Comparison of ENCODE assay signal across 8 cellular contexts in the genomic region with DNA sequence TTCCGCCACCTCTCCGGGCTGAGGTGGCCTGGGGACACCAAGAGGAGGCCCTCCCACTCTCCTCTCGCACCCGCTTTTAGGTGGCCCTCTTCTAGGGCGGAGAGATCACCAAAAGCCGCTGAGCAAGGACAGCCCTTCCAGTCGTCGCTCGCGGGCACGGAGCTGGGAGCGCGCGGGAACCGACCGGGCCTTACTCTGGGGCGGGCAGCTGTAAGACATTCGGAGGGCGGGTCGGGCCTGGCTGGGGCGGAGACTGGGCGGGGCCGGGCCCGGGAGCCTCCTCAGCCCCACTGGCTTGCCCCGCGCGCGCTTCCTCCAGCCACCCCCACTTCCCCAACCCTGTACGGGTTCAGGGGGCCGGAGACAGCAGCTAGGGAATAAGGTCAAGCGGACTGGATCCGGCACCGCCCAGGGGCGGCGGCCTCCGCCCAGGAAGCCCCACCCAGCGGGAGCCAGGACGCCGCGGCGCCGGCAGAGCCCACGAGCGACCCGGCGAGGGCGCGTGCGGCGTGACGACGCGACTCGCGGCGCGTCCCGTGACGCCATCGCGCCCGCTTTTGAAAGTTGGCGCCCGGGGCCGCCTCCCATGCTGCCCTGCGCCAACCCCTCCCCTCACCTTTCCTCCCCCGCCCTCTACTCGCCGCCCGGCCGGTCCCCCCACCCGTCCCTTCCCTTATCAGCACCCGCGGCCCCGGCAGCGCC. TPM values are rescaled to one million over a fixed set of nuclear protein-coding genes. Genes with fewer than 3 reads are reported as not detected.
A peak's percentile ranks its signal among the peaks of the same experiment; 100 is the strongest.
DNase-seq lines count a peak whose midpoint lies in the region; ATAC-seq lines count a peak whose summit lies in the region.

No MANE protein-coding gene starts in this region.

- H3K27me3 Mint-ChIP-seq in effector memory CD8-positive, alpha-beta T cell: no peaks in the 10 kb centered on the region

- peak overlapping the region; percentile 86 to 87 for H3K4me3 Mint-ChIP-seq in effector memory CD8-positive, alpha-beta T cell

- peaks cover 6% of the 10 kb centered on the region for H3K79me1 ChIP-seq in mesendoderm (ENCODE audit: low read length)

- ATAC-seq in GM19468 (IDR thresholded peaks at IDR 0.05; ENCODE audit: extremely low read depth, unreplicated experiment): peak; percentile 84
- peak; percentile 71 for ATAC-seq in effector memory CD8-positive, alpha-beta T cell (replicated peaks)

- DNase-seq in COLO668 (lab: John Stamatoyannopoulos, UW; ENCODE audit: unreplicated experiment) (peak; percentile 98), HPDE6-E6E7 (ENCODE audit: extremely low spot score) (peak; percentile 97), mesendoderm (peak; percentile 98)
- DNase-seq in NK-92 treated with Interleukin-12 subunit alpha and Interleukin-12 subunit beta, amount 100 ng/mL, for 24 hours (lab: John Stamatoyannopoulos, UW): peak; percentile 98
- peak; percentile 91 to 94 for DNase-seq in activated CD8-positive, alpha-beta memory T cell treated with anti-CD3 and anti-CD28 coated beads for 4 hours (ENCODE audit: low read depth in 2 of 2)
- DNase-seq in effector memory CD8-positive, alpha-beta T cell: peak; percentile 92 to 93 (median 92)
- DNase-seq in stimulated activated CD8-positive, alpha-beta memory T cell treated with anti-CD3 and anti-CD28 coated beads, Interleukin-12 subunit alpha, Interleukin-12 subunit beta, amount 100 ng/mL, for 24 hours (ENCODE audit: extremely low read depth): peak; percentile 92

- peak overlapping the region; percentile 100 for H3K27ac ChIP-seq in mesendoderm (ENCODE audit: low read depth, low read length)

- no CpG with 5 or more reads among the region's 76 CpGs for WGBS in mesendoderm (ENCODE audit: extremely low coverage, insufficient coverage, low lambda C conversion rate)

- H4K8ac ChIP-seq in mesendoderm (ENCODE audit: low read depth, low read length): peak overlapping the region; percentile 58

- no peak overlapping the region for H2BK120ac ChIP-seq in mesendoderm (ENCODE audit: low read depth, low read length)

- H2BK15ac ChIP-seq in mesendoderm (replicated peaks; ENCODE audit: low read depth): no peak overlapping the region

- H3K27me3 ChIP-seq in mesendoderm (ENCODE audit: insufficient read depth, low read length, poor library complexity): no peaks in the 10 kb centered on the region

- H2AK5ac ChIP-seq in mesendoderm (ENCODE audit: low read length): no peak overlapping the region

- no peak overlapping the region for H4K5ac ChIP-seq in mesendoderm (ENCODE audit: low read length)

- no peak overlapping the region for H3K4ac ChIP-seq in mesendoderm (ENCODE audit: low read depth, low read length)

- peak overlapping the region; percentile 91 for H3K56ac ChIP-seq in mesendoderm (ENCODE audit: low read length)

- peak overlapping the region; percentile 85 for H3K4me2 ChIP-seq in mesendoderm (ENCODE audit: low read length)

- no peak overlapping the region for H3K23ac ChIP-seq in mesendoderm (ENCODE audit: low read length)

- H3K9ac ChIP-seq in mesendoderm (ENCODE audit: low read length): peak overlapping the region; percentile 88

- peaks cover 43% of the 10 kb centered on the region for H3K79me2 ChIP-seq in mesendoderm (ENCODE audit: control insufficient read depth, insufficient read depth, low read length)

- H3K27ac Mint-ChIP-seq in effector memory CD8-positive, alpha-beta T cell: peak overlapping the region; percentile 87 to 93

- peaks cover 2% of the 10 kb centered on the region for H3K4me1 ChIP-seq in mesendoderm (ENCODE audit: control insufficient read depth, low read depth, low read length)

- H3K4me3 ChIP-seq in mesendoderm (ENCODE audit: low read length): peak overlapping the region; percentile 69

- H3K9me3 Mint-ChIP-seq in effector memory CD8-positive, alpha-beta T cell: no peaks in the 10 kb centered on the region

- H3K4me1 Mint-ChIP-seq in effector memory CD8-positive, alpha-beta T cell (ENCODE audit: low read depth in 2 of 2): peaks cover 28 to 29% of the 10 kb centered on the region in 2 donors

- peak overlapping the region; percentile 10 for H2BK5ac ChIP-seq in mesendoderm (ENCODE audit: low read length)

- H3K36me3 ChIP-seq in mesendoderm (ENCODE audit: control insufficient read depth, insufficient read depth, low read length): no peaks in the 10 kb centered on the region

- H3K18ac ChIP-seq in mesendoderm (ENCODE audit: low read length): peak overlapping the region; percentile 93

- H3K36me3 Mint-ChIP-seq in effector memory CD8-positive, alpha-beta T cell (ENCODE audit: insufficient read depth): peaks cover 26% of the 10 kb centered on the region

RNA-seq across cellular contexts. Expression of a gene that starts 0.4 kb away (rescaled TPM):
- polyA plus RNA-seq in mesendoderm (2013, experiment 1 of 2): 65.6 TPM
- polyA plus RNA-seq in mesendoderm (2013, experiment 2 of 2): 66.3 TPM

RNA-seq across cellular contexts. Expression of a gene that starts 33.3 kb away (rescaled TPM):
- polyA plus RNA-seq in mesendoderm (2013, experiment 1 of 2): 5.0 TPM
- polyA plus RNA-seq in mesendoderm (2013, experiment 2 of 2): 4.7 TPM

Comparison
In these comparisons a context has a peak if more than half of its experiments do, and no peak if none do; other contexts are left out.
1. Peak in every context shown above with its lines: DNase-seq, ATAC-seq, H3K4me3 ChIP-seq and H3K27ac ChIP-seq.